12 cellular contexts compared by ENCODE assay signal in the genomic region with DNA sequence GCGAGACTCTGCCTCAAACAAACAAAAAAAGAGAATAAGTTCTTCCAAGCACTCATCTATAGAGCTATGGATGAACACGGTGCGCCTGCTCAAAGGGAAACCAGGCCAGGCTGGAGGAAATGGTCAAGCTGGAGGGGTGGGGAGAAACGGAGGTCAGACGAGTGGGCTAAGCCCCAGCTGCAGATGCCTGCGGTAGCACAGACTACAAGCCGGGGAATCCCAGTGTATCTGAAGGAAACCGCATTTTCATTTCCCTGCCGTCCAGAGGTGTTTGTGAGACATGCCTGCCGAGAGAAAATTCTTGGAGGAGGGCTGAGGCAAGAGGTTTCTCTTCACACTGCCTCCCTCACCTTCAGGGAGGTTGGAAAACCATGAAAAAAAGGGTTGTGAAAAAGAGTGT.
A peak's percentile ranks its signal among the peaks of the same experiment; 100 is the strongest.
DNase-seq lines count a peak whose midpoint lies in the region; ATAC-seq, FAIRE-seq and TF ChIP-seq lines count a peak whose summit lies in the region.
"Had no signal": no experiment of that assay in that cellular context is flagged by ENCODE, and none has a peak within 500 bp of the region (broad histone marks: within the 10 kb centered on the region; RNA-seq: fewer than 3 reads in every experiment).

No MANE protein-coding gene starts in this region.

- H2BK20ac ChIP-seq in IMR-90 (ENCODE audit: low read depth, low read length) (peak overlapping the region; percentile 83), H1 (ENCODE audit: low read length) (no peak overlapping the region)

- no peaks in the 10 kb centered on the region for H3K23me2 ChIP-seq in H1 (ENCODE audit: low read depth, low read length)

- no peaks in the 10 kb centered on the region for H3K27me3 ChIP-seq in CD4-positive, alpha-beta T cell (ENCODE audit: control insufficient read depth, insufficient read depth, low read length)
- H3K27me3 ChIP-seq in IMR-90 (ENCODE audit: control insufficient read depth, insufficient read depth, low read length) (no peaks in the 10 kb centered on the region), H1 (replicated peaks in 1 of 4; ENCODE audit: control insufficient read depth in 3 of 4, extremely low read depth in 1 of 4, insufficient read depth in 3 of 4, low read length in 3 of 4) (no peaks in the 10 kb centered on the region)
- H3K27me3 ChIP-seq: BLaER1 had no signal

- H3K79me1 ChIP-seq in IMR-90 (ENCODE audit: low read depth in 1 of 2, low read length in 2 of 2) (peaks cover 36 to 49% of the 10 kb centered on the region in 2 experiments), H1 (ENCODE audit: low read depth, low read length) (peaks cover 9% of the 10 kb centered on the region; the same call in 1 of the 2 replicates)

- H4K20me1 ChIP-seq in IMR-90 (ENCODE audit: insufficient read depth, low read length), result no peaks in the 10 kb centered on the region; the same call in 1 of the 2 replicates
- peaks cover 0 to 3% of the 10 kb centered on the region in 2 experiments for H4K20me1 ChIP-seq in H1 (replicated peaks in 1 of 2; ENCODE audit: control insufficient read depth in 1 of 2, insufficient read depth in 2 of 2, low read length in 2 of 2)
- H4K20me1 ChIP-seq: BLaER1 had no signal

- H3K36me3 ChIP-seq in IMR-90 (ENCODE audit: control insufficient read depth, insufficient read depth, low read length), result peaks cover 4% of the 10 kb centered on the region; the same call in 1 of the 2 replicates
- peaks cover 0 to 2% (median 0%) of the 10 kb centered on the region in 4 experiments; a peak in 1 of 8 replicates for H3K36me3 ChIP-seq in H1 (ENCODE audit: control insufficient read depth in 2 of 4, insufficient read depth in 4 of 4, low read length in 3 of 4)

- H3K23ac ChIP-seq in IMR-90 (ENCODE audit: low read depth, low read length) (peak overlapping the region; percentile 18; the same call in 1 of the 2 replicates), H1 (ENCODE audit: insufficient read length) (no peak overlapping the region)

- H3K4me1 ChIP-seq in IMR-90 (ENCODE audit: control insufficient read depth, insufficient read depth, low read length) (peaks cover 7% of the 10 kb centered on the region), H1 (replicated peaks in 1 of 4; ENCODE audit: control insufficient read depth in 3 of 4, insufficient read depth in 4 of 4, low read length in 3 of 4) (no peaks in the 10 kb centered on the region)
- H3K4me1 ChIP-seq: A549, BLaER1 had no signal

- TF ChIP-seq POLR2A in IMR-90 (IDR thresholded peaks at IDR 0.05; ENCODE audit: low read depth, low read length) (no peak), H1 (IDR thresholded peaks at IDR 0.05; ENCODE audit: control extremely low read depth in 1 of 2, low read depth in 2 of 2, low read length in 2 of 2) (no peak)

- peak overlapping the region; percentile 84 for H2BK120ac ChIP-seq in IMR-90 (ENCODE audit: low read depth, low read length)
- H2BK120ac ChIP-seq in H1 (replicated peaks; ENCODE audit: low read depth, low read length), result no peak overlapping the region

- intact Hi-C loops in CD4-positive, alpha-beta T cell (cut with DNase I, micrococcal nuclease), result no loop called here
- intact Hi-C loops in IMR-90 (cut with micrococcal nuclease), result no loop called here

- in situ Hi-C loops in IMR-90 (cut with MboI; ENCODE audit: low sequenced_read_pairs), result no loop called here

- H4K91ac ChIP-seq in IMR-90 (ENCODE audit: insufficient read depth, low read depth, low read length), result peak overlapping the region; percentile 72; the same call in 1 of the 2 replicates
- H4K91ac ChIP-seq in H1 (replicated peaks; ENCODE audit: insufficient read length, low read length), result no peak overlapping the region

- peak overlapping the region; percentile 66 for H2AK9ac ChIP-seq in IMR-90 (replicated peaks; ENCODE audit: low read depth, low read length, poor library complexity)

- H3K4me2 ChIP-seq in IMR-90 (ENCODE audit: low read depth, low read length) (peak overlapping the region; percentile 16; the same call in 1 of the 2 replicates), H1 (ENCODE audit: insufficient read depth in 1 of 2, low read depth in 2 of 2, low read length in 2 of 2) (no peak overlapping the region)
- H3K4me2 ChIP-seq: A549, BLaER1 had no signal

- no peak for DNase-seq in CD4-positive, alpha-beta T cell
- DNase-seq in IMR-90, result peak; percentile 96
- DNase-seq in H1 (ENCODE audit: low read depth in 1 of 2, low spot score in 2 of 2), result peak in 1 of 2 experiments; percentile 38
- DNase-seq in osteocyte (ENCODE audit: extremely low spot score, unreplicated experiment), result peak; percentile 40
- no peak for DNase-seq in GOT3 (lab: John Stamatoyannopoulos, UW)
- no peak for DNase-seq in NCI-H1092 (lab: John Stamatoyannopoulos, UW)
- no peak for DNase-seq in activated CD4-positive, alpha-beta T cell treated with anti-CD3 and anti-CD28 coated beads, Interleukin-2, amount 10 ng/mL, durations not matched to agents 7 days and 5 days
- DNase-seq: AML-193, DMS53, H7 had no signal

- H3K27me3 Mint-ChIP-seq in CD4-positive, alpha-beta T cell, result no peaks in the 10 kb centered on the region
- no peaks in the 10 kb centered on the region for H3K27me3 Mint-ChIP-seq in osteocyte (ENCODE audit: unreplicated experiment)
- H3K27me3 Mint-ChIP-seq in activated CD4-positive, alpha-beta T cell treated with anti-CD3 and anti-CD28 coated beads, Interleukin-2, amount 10 ng/mL, durations not matched to agents 7 days and 5 days, result no peaks in the 10 kb centered on the region

- TF ChIP-seq CTCF in CD4-positive, alpha-beta T cell (IDR thresholded peaks at IDR 0.05), result no peak
- no peak for TF ChIP-seq CTCF in IMR-90 (conservative IDR thresholded peaks at IDR 0.05; ENCODE audit: low read depth, low read length)
- TF ChIP-seq CTCF in H1 (IDR thresholded peaks at IDR 0.05; ENCODE audit: control extremely low read depth in 1 of 3, insufficient read depth in 1 of 3, low read depth in 1 of 3, low read length in 3 of 3), result no peak
- TF ChIP-seq CTCF in osteocyte (IDR thresholded peaks at IDR 0.05), result no peak

- H3K14ac ChIP-seq in IMR-90 (replicated peaks; ENCODE audit: low read depth, low read length) (peak overlapping the region; percentile 75), H1 (ENCODE audit: insufficient read length) (no peak overlapping the region)

- H4K8ac ChIP-seq in IMR-90 (ENCODE audit: low read depth in 2 of 2, low read length in 2 of 2), result peak overlapping the region in 1 of 2 experiments; percentile 76; a peak in 3 of 4 replicates
- H4K8ac ChIP-seq in H1 (ENCODE audit: extremely low read depth, insufficient read depth, low read length), result peak overlapping the region; percentile 43

- H3K36me3 Mint-ChIP-seq in CD4-positive, alpha-beta T cell (ENCODE audit: low read depth), result peaks cover 77% of the 10 kb centered on the region
- peaks cover 15% of the 10 kb centered on the region for H3K36me3 Mint-ChIP-seq in osteocyte (ENCODE audit: unreplicated experiment)
- peaks cover 71% of the 10 kb centered on the region for H3K36me3 Mint-ChIP-seq in activated CD4-positive, alpha-beta T cell treated with anti-CD3 and anti-CD28 coated beads, Interleukin-2, amount 10 ng/mL, durations not matched to agents 7 days and 5 days (ENCODE audit: low read depth)

- POLR2A ChIA-PET in CD4-positive, alpha-beta T cell (lab: Charles Lee), result no interaction called here
- POLR2A ChIA-PET in IMR-90 (lab: Charles Lee; ENCODE audit: unreplicated experiment), result no interaction called here
- POLR2A ChIA-PET in H1 (lab: Charles Lee; ENCODE audit: partially characterized antibody), result interaction anchor here (1.5 kb wide), 1 partner anchor 14 kb away, joined by 3 read pairs; no protein-coding TSS in a partner anchor
- POLR2A ChIA-PET in activated CD4-positive, alpha-beta T cell treated with anti-CD3 and anti-CD28 coated beads, Interleukin-2, amount 10 ng/mL, durations not matched to agents 7 days and 5 days (lab: Charles Lee), result no interaction called here

- peak overlapping the region; percentile 74; the same call in 1 of the 2 replicates for H4K5ac ChIP-seq in IMR-90 (ENCODE audit: low read depth, low read length)
- no peak overlapping the region for H4K5ac ChIP-seq in H1 (ENCODE audit: insufficient read length, low read depth, low read length)

- H2BK5ac ChIP-seq in IMR-90 (ENCODE audit: low read depth, low read length, poor library complexity, severe bottlenecking), result peak overlapping the region; percentile 77
- no peak overlapping the region for H2BK5ac ChIP-seq in H1 (ENCODE audit: low read depth, low read length)

- H3K4me1 Mint-ChIP-seq in CD4-positive, alpha-beta T cell (ENCODE audit: low read depth), result peaks cover 53% of the 10 kb centered on the region
- no peaks in the 10 kb centered on the region for H3K4me1 Mint-ChIP-seq in osteocyte (ENCODE audit: unreplicated experiment)
- peaks cover 18% of the 10 kb centered on the region for H3K4me1 Mint-ChIP-seq in activated CD4-positive, alpha-beta T cell treated with anti-CD3 and anti-CD28 coated beads, Interleukin-2, amount 10 ng/mL, durations not matched to agents 7 days and 5 days

- peak overlapping the region; percentile 75 for H3K27ac Mint-ChIP-seq in CD4-positive, alpha-beta T cell
- no peak overlapping the region for H3K27ac Mint-ChIP-seq in osteocyte (ENCODE audit: unreplicated experiment)
- H3K27ac Mint-ChIP-seq in activated CD4-positive, alpha-beta T cell treated with anti-CD3 and anti-CD28 coated beads, Interleukin-2, amount 10 ng/mL, durations not matched to agents 7 days and 5 days, result no peak overlapping the region

- dilution Hi-C loops in IMR-90 (cut with HindIII; ENCODE audit: low sequenced_read_pairs, unreplicated experiment), result no loop called here

- peaks cover 23% of the 10 kb centered on the region for H3K9me1 ChIP-seq in IMR-90 (ENCODE audit: insufficient read depth, low read length)

- H3K18ac ChIP-seq in IMR-90 (ENCODE audit: low read depth, low read length) (peak overlapping the region; percentile 16; the same call in 1 of the 2 replicates), H1 (ENCODE audit: extremely low read depth, low read length) (no peak overlapping the region)

- WGBS in IMR-90 (ENCODE audit: extremely low coverage in 2 of 2, insufficient read length in 1 of 2), 2 experiments, result 0% methylated on average over 2 of the region's 10 CpGs; no CpG with 5 or more reads in 1 of the 2 experiments
- WGBS in H1 (ENCODE audit: extremely low coverage in 1 of 2, insufficient coverage in 1 of 2, insufficient read length in 1 of 2, insufficient replicate concordance in 2 of 2, low coverage in 1 of 2, low lambda C conversion rate in 2 of 2, missing lambda C conversion rate in 1 of 2), 2 experiments, result 92% methylated on average over 10 of the region's 10 CpGs; no CpG with 5 or more reads in 1 of the 2 experiments

- H2AK5ac ChIP-seq in IMR-90 (ENCODE audit: low read depth, low read length) (peak overlapping the region; percentile 33; the same call in 1 of the 2 replicates), H1 (ENCODE audit: low read depth, low read length) (0 out of 2 replicates have a peak overlapping the region, but pooled peaks have one; percentile 4)

- H3K4me3 ChIP-seq in IMR-90 (ENCODE audit: insufficient read depth, low read depth, low read length) (no peak overlapping the region), H1 (ENCODE audit: extremely low read depth in 1 of 4, insufficient read depth in 2 of 4, low read depth in 3 of 4, low read length in 4 of 4) (no peak overlapping the region)
- H3K4me3 ChIP-seq: A549, BLaER1 had no signal

- TF ChIP-seq EP300 in H1 (IDR thresholded peaks at IDR 0.05; ENCODE audit: borderline replicate concordance in 1 of 2, low read depth in 2 of 2, low read length in 2 of 2), result no peak

- CTCF ChIA-PET in CD4-positive, alpha-beta T cell (lab: Charles Lee), result interaction anchor here (1.5 kb wide), 1 partner anchor 66 kb away, joined by 3 read pairs; no protein-coding TSS in a partner anchor
- CTCF ChIA-PET in IMR-90 (lab: Yijun Ruan, JAX) (no interaction called here), H1 (lab: Charles Lee; ENCODE audit: partially characterized antibody) (no interaction called here)
- CTCF ChIA-PET in activated CD4-positive, alpha-beta T cell treated with anti-CD3 and anti-CD28 coated beads, Interleukin-2, amount 10 ng/mL, durations not matched to agents 7 days and 5 days (lab: Charles Lee), result interaction anchor here (1.2 kb wide), 1 partner anchor 13 kb away, joined by 3 read pairs; no protein-coding TSS in a partner anchor

- no peak overlapping the region for H3K56ac ChIP-seq in IMR-90 (ENCODE audit: extremely low read depth, insufficient read depth, low read length)
- no peak overlapping the region for H3K56ac ChIP-seq in H1 (replicated peaks; ENCODE audit: insufficient read length, low read depth, low read length)

- no peak overlapping the region for H3K4me3 Mint-ChIP-seq in CD4-positive, alpha-beta T cell
- no peak overlapping the region for H3K4me3 Mint-ChIP-seq in osteocyte (ENCODE audit: unreplicated experiment)
- no peak overlapping the region for H3K4me3 Mint-ChIP-seq in activated CD4-positive, alpha-beta T cell treated with anti-CD3 and anti-CD28 coated beads, Interleukin-2, amount 10 ng/mL, durations not matched to agents 7 days and 5 days

- peak; percentile 28 for TF ChIP-seq RAD21 in IMR-90 (IDR thresholded peaks at IDR 0.05; ENCODE audit: low read length)
- no peak for TF ChIP-seq RAD21 in H1 (IDR thresholded peaks at IDR 0.05 in 1 of 2, conservative IDR thresholded peaks at IDR 0.05 in 1 of 2; ENCODE audit: low read depth in 2 of 2, low read length in 2 of 2)

- peaks cover 5 to 85% of the 10 kb centered on the region in 2 experiments; a peak in 3 of 4 replicates for H3K79me2 ChIP-seq in H1 (ENCODE audit: control insufficient read depth in 1 of 2, insufficient read depth in 2 of 2, low read length in 2 of 2)

- no peak overlapping the region for H2BK12ac ChIP-seq in H1 (ENCODE audit: low read depth, low read length)

- no TSS peak for BruUV-seq in IMR-90 (replicated peaks; lab: Mats Ljungman, UMichigan)

- H3K9ac ChIP-seq in IMR-90 (ENCODE audit: low read depth, low read length) (0 out of 2 replicates have a peak overlapping the region, but pooled peaks have one; percentile 1), H1 (replicated peaks in 1 of 4; ENCODE audit: extremely low read depth in 1 of 4, low read depth in 3 of 4, low read length in 3 of 4) (no peak overlapping the region)
- H3K9ac ChIP-seq: BLaER1 had no signal

- peaks cover 6% of the 10 kb centered on the region for H3K9me3 ChIP-seq in CD4-positive, alpha-beta T cell (ENCODE audit: control insufficient read depth, low read length)
- peaks cover 3% of the 10 kb centered on the region for H3K9me3 ChIP-seq in IMR-90 (ENCODE audit: control insufficient read depth, insufficient read depth, low read length)
- H3K9me3 ChIP-seq in H1 (ENCODE audit: insufficient read depth in 2 of 2, low read depth in 1 of 2, low read length in 1 of 2), result 0 out of 4 replicates have a peak, but pooled peaks cover 0 to 1% of the 10 kb centered on the region in 2 experiments

- ATAC-seq in CD4-positive, alpha-beta T cell (ENCODE audit: poor library complexity), result no peak
- peak; percentile 98 for ATAC-seq in IMR-90 (ENCODE audit: low read depth)
- ATAC-seq: A549 had no signal

- H2BK15ac ChIP-seq in IMR-90 (ENCODE audit: low read depth, low read length) (peak overlapping the region; percentile 88; the same call in 1 of the 3 replicates), H1 (ENCODE audit: low read length) (no peak overlapping the region)

- H2AFZ ChIP-seq in IMR-90 (replicated peaks; ENCODE audit: low read length, poor library complexity) (peak overlapping the region; percentile 68), H1 (ENCODE audit: low read length) (no peak overlapping the region)

- FAIRE-seq in H1 (lab: Jason Lieb, UNC), result no peak
- FAIRE-seq: A549 had no signal

- H3K4ac ChIP-seq in IMR-90 (ENCODE audit: low read depth, low read length), result peak overlapping the region; percentile 59
- H3K4ac ChIP-seq in H1 (replicated peaks; ENCODE audit: insufficient read length, low read depth, low read length), result no peak overlapping the region

- H3K27ac ChIP-seq in CD4-positive, alpha-beta T cell (ENCODE audit: low read depth, low read length), result no peak overlapping the region
- H3K27ac ChIP-seq in IMR-90 (ENCODE audit: insufficient read depth, low read length) (no peak overlapping the region), H1 (ENCODE audit: low read depth, low read length) (no peak overlapping the region)
- H3K27ac ChIP-seq: A549, BLaER1 had no signal

- peaks cover 4% of the 10 kb centered on the region for H3K9me3 Mint-ChIP-seq in CD4-positive, alpha-beta T cell
- H3K9me3 Mint-ChIP-seq in osteocyte (ENCODE audit: unreplicated experiment), result peaks cover 20% of the 10 kb centered on the region
- H3K9me3 Mint-ChIP-seq in activated CD4-positive, alpha-beta T cell treated with anti-CD3 and anti-CD28 coated beads, Interleukin-2, amount 10 ng/mL, durations not matched to agents 7 days and 5 days, result peaks cover 30% of the 10 kb centered on the region

Comparison
In these comparisons a context has a peak if more than half of its experiments do, and no peak if none do; other contexts are left out.
1. DNase-seq: peak in IMR-90 (single experiment) and osteocyte (single experiment); none in CD4-positive, alpha-beta T cell (0 of 10), GOT3 (single experiment), NCI-H1092 (single experiment) and activated CD4-positive, alpha-beta T cell treated with anti-CD3 and anti-CD28 coated beads, Interleukin-2, amount 10 ng/mL, durations not matched to agents 7 days and 5 days (single experiment).
2. CTCF ChIA-PET loops: an anchor here in CD4-positive, alpha-beta T cell (1.5 kb wide) and activated CD4-positive, alpha-beta T cell treated with anti-CD3 and anti-CD28 coated beads, Interleukin-2, amount 10 ng/mL, durations not matched to agents 7 days and 5 days (1.2 kb wide); none called in IMR-90 and H1.